3 cellular contexts compared by ENCODE assay signal in genomic region chr10:86970887-86971145, GRCh38.
A peak's percentile ranks its signal among the peaks of the same experiment; 100 is the strongest.
TF ChIP-seq lines count a peak whose summit lies in the region.

No MANE protein-coding gene starts in this region.

TF ChIP-seq in SK-N-SH, 30 proteins besides CTCF, POLR2A, EP300 and RAD21:
- TF ChIP-seq RFX5 (IDR thresholded peaks at IDR 0.05; ENCODE audit: low read length) (no peak), CHD2 (IDR thresholded peaks at IDR 0.05; ENCODE audit: low read length, partially characterized antibody) (no peak), POLR2AphosphoS5 (IDR thresholded peaks at IDR 0.05; ENCODE audit: low read depth, low read length) (no peak), EZH2phosphoT487 (IDR thresholded peaks at IDR 0.05; ENCODE audit: borderline replicate concordance, low read depth) (no peak), YY1 (IDR thresholded peaks at IDR 0.05; ENCODE audit: low read depth) (no peak), ZBTB33 (IDR thresholded peaks at IDR 0.05; ENCODE audit: borderline replicate concordance, low read depth) (no peak), TAF1 (IDR thresholded peaks at IDR 0.05; ENCODE audit: borderline replicate concordance, low read depth, low read length) (no peak), FOXM1 (IDR thresholded peaks at IDR 0.05; ENCODE audit: low read depth) (no peak)

TF ChIP-seq in SK-N-SH treated with all-trans-retinoic acid at 6 μM for 48 hours, 23 proteins besides CTCF, POLR2A, EP300 and RAD21:
- no peak for TF ChIP-seq ZNF8 (CRISPR knock-in tag; IDR thresholded peaks at IDR 0.05)
- TF ChIP-seq BACH2 (CRISPR knock-in tag; IDR thresholded peaks at IDR 0.05; ENCODE audit: borderline replicate concordance) = no peak
- TF ChIP-seq, protein P1, sequence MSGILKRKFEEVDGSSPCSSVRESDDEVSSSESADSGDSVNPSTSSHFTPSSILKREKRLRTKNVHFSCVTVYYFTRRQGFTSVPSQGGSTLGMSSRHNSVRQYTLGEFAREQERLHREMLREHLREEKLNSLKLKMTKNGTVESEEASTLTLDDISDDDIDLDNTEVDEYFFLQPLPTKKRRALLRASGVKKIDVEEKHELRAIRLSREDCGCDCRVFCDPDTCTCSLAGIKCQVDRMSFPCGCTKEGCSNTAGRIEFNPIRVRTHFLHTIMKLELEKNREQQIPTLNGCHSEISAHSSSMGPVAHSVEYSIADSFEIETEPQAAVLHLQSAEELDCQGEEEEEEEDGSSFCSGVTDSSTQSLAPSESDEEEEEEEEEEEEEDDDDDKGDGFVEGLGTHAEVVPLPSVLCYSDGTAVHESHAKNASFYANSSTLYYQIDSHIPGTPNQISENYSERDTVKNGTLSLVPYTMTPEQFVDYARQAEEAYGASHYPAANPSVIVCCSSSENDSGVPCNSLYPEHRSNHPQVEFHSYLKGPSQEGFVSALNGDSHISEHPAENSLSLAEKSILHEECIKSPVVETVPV (CRISPR knock-in tag; IDR thresholded peaks at IDR 0.05) = no peak
- TF ChIP-seq ZNF70 (CRISPR knock-in tag; IDR thresholded peaks at IDR 0.05) = no peak
- no peak for TF ChIP-seq CREB5 (CRISPR knock-in tag; IDR thresholded peaks at IDR 0.05; ENCODE audit: low read depth)
- TF ChIP-seq CSDC2 (CRISPR knock-in tag; IDR thresholded peaks at IDR 0.05) = no peak
- no peak for TF ChIP-seq RARB (CRISPR knock-in tag; IDR thresholded peaks at IDR 0.05)

TF ChIP-seq in GM12878, 131 proteins besides CTCF, POLR2A, EP300 and RAD21 (continues in another document):
- peak; percentile 31 for TF ChIP-seq SMAD1 (IDR thresholded peaks at IDR 0.05; ENCODE audit: low read depth, partially characterized antibody)
- TF ChIP-seq CHD4 (IDR thresholded peaks at IDR 0.05) = no peak
- no peak for TF ChIP-seq CBFB (IDR thresholded peaks at IDR 0.05; ENCODE audit: low read depth)
- TF ChIP-seq CBX5 (IDR thresholded peaks at IDR 0.05; ENCODE audit: low read depth) = no peak
- no peak for TF ChIP-seq ZNF207 (IDR thresholded peaks at IDR 0.05; ENCODE audit: borderline replicate concordance)
- TF ChIP-seq IKZF2 (IDR thresholded peaks at IDR 0.05) = peak in 1 of 2 experiments; percentile 35; a peak in 2 of 4 replicates
- TF ChIP-seq, protein P2, sequence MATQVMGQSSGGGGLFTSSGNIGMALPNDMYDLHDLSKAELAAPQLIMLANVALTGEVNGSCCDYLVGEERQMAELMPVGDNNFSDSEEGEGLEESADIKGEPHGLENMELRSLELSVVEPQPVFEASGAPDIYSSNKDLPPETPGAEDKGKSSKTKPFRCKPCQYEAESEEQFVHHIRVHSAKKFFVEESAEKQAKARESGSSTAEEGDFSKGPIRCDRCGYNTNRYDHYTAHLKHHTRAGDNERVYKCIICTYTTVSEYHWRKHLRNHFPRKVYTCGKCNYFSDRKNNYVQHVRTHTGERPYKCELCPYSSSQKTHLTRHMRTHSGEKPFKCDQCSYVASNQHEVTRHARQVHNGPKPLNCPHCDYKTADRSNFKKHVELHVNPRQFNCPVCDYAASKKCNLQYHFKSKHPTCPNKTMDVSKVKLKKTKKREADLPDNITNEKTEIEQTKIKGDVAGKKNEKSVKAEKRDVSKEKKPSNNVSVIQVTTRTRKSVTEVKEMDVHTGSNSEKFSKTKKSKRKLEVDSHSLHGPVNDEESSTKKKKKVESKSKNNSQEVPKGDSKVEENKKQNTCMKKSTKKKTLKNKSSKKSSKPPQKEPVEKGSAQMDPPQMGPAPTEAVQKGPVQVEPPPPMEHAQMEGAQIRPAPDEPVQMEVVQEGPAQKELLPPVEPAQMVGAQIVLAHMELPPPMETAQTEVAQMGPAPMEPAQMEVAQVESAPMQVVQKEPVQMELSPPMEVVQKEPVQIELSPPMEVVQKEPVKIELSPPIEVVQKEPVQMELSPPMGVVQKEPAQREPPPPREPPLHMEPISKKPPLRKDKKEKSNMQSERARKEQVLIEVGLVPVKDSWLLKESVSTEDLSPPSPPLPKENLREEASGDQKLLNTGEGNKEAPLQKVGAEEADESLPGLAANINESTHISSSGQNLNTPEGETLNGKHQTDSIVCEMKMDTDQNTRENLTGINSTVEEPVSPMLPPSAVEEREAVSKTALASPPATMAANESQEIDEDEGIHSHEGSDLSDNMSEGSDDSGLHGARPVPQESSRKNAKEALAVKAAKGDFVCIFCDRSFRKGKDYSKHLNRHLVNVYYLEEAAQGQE (IDR thresholded peaks at IDR 0.05; ENCODE audit: low read depth, low read length) = no peak
- TF ChIP-seq BCLAF1 (IDR thresholded peaks at IDR 0.05) = no peak
- no peak for TF ChIP-seq ASH2L (IDR thresholded peaks at IDR 0.05; ENCODE audit: borderline replicate concordance, low read depth)
- no peak for TF ChIP-seq SRF (IDR thresholded peaks at IDR 0.05; ENCODE audit: low read depth in 2 of 2, low read length in 2 of 2)
- TF ChIP-seq ZBTB33 (IDR thresholded peaks at IDR 0.05) = no peak
- TF ChIP-seq GATAD2B (conservative IDR thresholded peaks at IDR 0.05; ENCODE audit: low read depth) = no peak
- no peak for TF ChIP-seq CHD2 (IDR thresholded peaks at IDR 0.05; ENCODE audit: borderline replicate concordance, low read depth, low read length)
- TF ChIP-seq JUNB (IDR thresholded peaks at IDR 0.05) = no peak
- no peak for TF ChIP-seq SUPT20H (IDR thresholded peaks at IDR 0.05; ENCODE audit: borderline replicate concordance, control insufficient read depth, low read depth, low read length)
- TF ChIP-seq, protein P3, sequence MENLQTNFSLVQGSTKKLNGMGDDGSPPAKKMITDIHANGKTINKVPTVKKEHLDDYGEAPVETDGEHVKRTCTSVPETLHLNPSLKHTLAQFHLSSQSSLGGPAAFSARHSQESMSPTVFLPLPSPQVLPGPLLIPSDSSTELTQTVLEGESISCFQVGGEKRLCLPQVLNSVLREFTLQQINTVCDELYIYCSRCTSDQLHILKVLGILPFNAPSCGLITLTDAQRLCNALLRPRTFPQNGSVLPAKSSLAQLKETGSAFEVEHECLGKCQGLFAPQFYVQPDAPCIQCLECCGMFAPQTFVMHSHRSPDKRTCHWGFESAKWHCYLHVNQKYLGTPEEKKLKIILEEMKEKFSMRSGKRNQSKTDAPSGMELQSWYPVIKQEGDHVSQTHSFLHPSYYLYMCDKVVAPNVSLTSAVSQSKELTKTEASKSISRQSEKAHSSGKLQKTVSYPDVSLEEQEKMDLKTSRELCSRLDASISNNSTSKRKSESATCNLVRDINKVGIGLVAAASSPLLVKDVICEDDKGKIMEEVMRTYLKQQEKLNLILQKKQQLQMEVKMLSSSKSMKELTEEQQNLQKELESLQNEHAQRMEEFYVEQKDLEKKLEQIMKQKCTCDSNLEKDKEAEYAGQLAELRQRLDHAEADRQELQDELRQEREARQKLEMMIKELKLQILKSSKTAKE (IDR thresholded peaks at IDR 0.05; ENCODE audit: low read depth, poor library complexity, severe bottlenecking) = no peak
- no peak for TF ChIP-seq CUX1 (IDR thresholded peaks at IDR 0.05; ENCODE audit: insufficient replicate concordance, low read depth, low read length)
- TF ChIP-seq FOXK2 (IDR thresholded peaks at IDR 0.05) = no peak
- 0 out of 2 replicates have a peak, but pooled peaks have one; percentile 28 for TF ChIP-seq ZBTB40 (IDR thresholded peaks at IDR 0.05; ENCODE audit: borderline replicate concordance)
- TF ChIP-seq EZH2 (IDR thresholded peaks at IDR 0.05; ENCODE audit: borderline replicate concordance, control insufficient read depth, low read depth, low read length) = no peak
- no peak for TF ChIP-seq GABPA (IDR thresholded peaks at IDR 0.05; ENCODE audit: low read depth)
- TF ChIP-seq NBN (IDR thresholded peaks at IDR 0.05) = 0 out of 2 replicates have a peak, but pooled peaks have one; percentile 53
- no peak for TF ChIP-seq ATF3 (IDR thresholded peaks at IDR 0.05; ENCODE audit: borderline replicate concordance, extremely low read depth, low read depth, low read length)
- TF ChIP-seq TCF12 (IDR thresholded peaks at IDR 0.05; ENCODE audit: low read depth, low read length) = no peak
